ENCODE assay signal across 21 cellular contexts in the genomic region with DNA sequence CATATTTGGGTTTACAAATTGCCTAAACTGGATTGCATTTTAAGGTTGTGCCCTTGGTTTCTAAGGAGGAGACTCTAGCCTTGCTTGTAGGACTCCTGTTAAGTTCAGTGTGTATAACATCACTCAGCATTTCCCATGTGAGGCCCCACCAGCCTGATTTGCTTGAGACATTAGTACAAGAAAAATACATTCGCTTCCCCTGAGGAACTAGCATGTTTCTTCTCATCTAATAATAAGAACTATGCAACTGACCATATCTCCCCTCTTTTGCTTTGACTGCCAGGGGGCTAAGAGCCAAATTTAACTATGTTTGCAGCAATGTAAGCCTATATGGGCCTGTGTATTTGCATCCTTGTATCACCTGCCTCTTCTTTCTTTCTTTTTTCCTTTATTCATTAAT.
A peak's percentile ranks its signal among the peaks of the same experiment; 100 is the strongest.
DNase-seq lines count a peak whose midpoint lies in the region; FAIRE-seq and TF ChIP-seq lines count a peak whose summit lies in the region.
"Had no signal": no experiment of that assay in that cellular context is flagged by ENCODE, and none has a peak within 500 bp of the region (broad histone marks: within the 10 kb centered on the region; RNA-seq: fewer than 3 reads in every experiment).

No MANE protein-coding gene starts in this region.

- no peaks in the 10 kb centered on the region for H3K9me3 ChIP-seq in colonic mucosa
- H3K9me3 ChIP-seq: HAP-1 had no signal

- intact Hi-C loops in colonic mucosa (cut with DNase I) = no loop called here

- no peaks in the 10 kb centered on the region for H3K36me3 ChIP-seq in colonic mucosa
- H3K36me3 ChIP-seq: BLaER1, HAP-1 had no signal

- no peaks in the 10 kb centered on the region for H3K4me1 ChIP-seq in colonic mucosa
- H3K4me1 ChIP-seq: BLaER1, HAP-1 had no signal

- no peak for TF ChIP-seq CTCF in colonic mucosa (IDR thresholded peaks at IDR 0.05)

- peak; percentile 14 for FAIRE-seq in GM19239 (lab: Jason Lieb, UNC)
- FAIRE-seq: D721Med, GM12891, GM18507, H54 had no signal

- DNase-seq in GM19239 (ENCODE audit: insufficient read length, low spot score) = no peak
- DNase-seq in NAMALWA (ENCODE audit: low spot score) = peak; percentile 20
- DNase-seq in germinal center (ENCODE audit: low spot score) = peak; percentile 64
- no peak for DNase-seq in OCI-M2 (lab: John Stamatoyannopoulos, UW; ENCODE audit: unreplicated experiment)
- DNase-seq in stimulated activated CD4-positive, alpha-beta T cell treated with anti-CD3 and anti-CD28 coated beads, Interleukin-4, amount 100 ng/mL, for 24 hours = no peak
- no peak for DNase-seq in OCI-M1 (lab: John Stamatoyannopoulos, UW)
- no peak for DNase-seq in colonic mucosa
- DNase-seq: CD4-positive, CD25-positive, alpha-beta regulatory T cell; CD8-positive, alpha-beta T cell; DMS 273 treated with DMSO at 0.1 percent for 48 hours; DMS79; GF-D8; GOT3; HFFc6 had no signal

- no peaks in the 10 kb centered on the region for H3K27me3 ChIP-seq in colonic mucosa
- H3K27me3 ChIP-seq: BLaER1 had no signal

- no peak overlapping the region for H3K9ac ChIP-seq in colonic mucosa (ENCODE audit: low read depth in 2 of 2, low read length in 2 of 2)
- H3K9ac ChIP-seq: BLaER1 had no signal

- H3K27ac ChIP-seq in colonic mucosa = no peak overlapping the region
- H3K27ac ChIP-seq: BLaER1, C4-2B had no signal

- no peak overlapping the region for H3K4me3 ChIP-seq in colonic mucosa
- H3K4me3 ChIP-seq: BLaER1, HAP-1 had no signal

Comparison
In these comparisons a context has a peak if more than half of its experiments do, and no peak if none do; other contexts are left out.
1. DNase-seq: peak in NAMALWA (single experiment) and germinal center (single experiment); none in GM19239 (single experiment), OCI-M2 (single experiment), stimulated activated CD4-positive, alpha-beta T cell treated with anti-CD3 and anti-CD28 coated beads, Interleukin-4, amount 100 ng/mL, for 24 hours (single experiment), OCI-M1 (single experiment) and colonic mucosa (single experiment).